Comparison of ENCODE assay signal across 9 cellular contexts in genomic region chr2:20525041-20526035, GRCh38.
A peak's percentile ranks its signal among the peaks of the same experiment; 100 is the strongest.
DNase-seq lines count a peak whose midpoint lies in the region; ATAC-seq and TF ChIP-seq lines count a peak whose summit lies in the region.
"Had no signal": no experiment of that assay in that cellular context is flagged by ENCODE, and none has a peak within 500 bp of the region (broad histone marks: within the 10 kb centered on the region; RNA-seq: fewer than 3 reads in every experiment).

No MANE protein-coding gene starts in this region.

- no peak overlapping the region for H3K27ac Mint-ChIP-seq in activated naive CD4-positive, alpha-beta T cell treated with anti-CD3 and anti-CD28 coated beads, Interleukin-2, amount 10 ng/mL, durations not matched to agents 7 days and 5 days

- H3K36me3 ChIP-seq in RWPE2 (ENCODE audit: low read depth) (no peaks in the 10 kb centered on the region), iPS-20b (ENCODE audit: insufficient read depth, low read depth, low read length) (no peaks in the 10 kb centered on the region), upper lobe of left lung (no peaks in the 10 kb centered on the region)

- peaks cover 29% of the 10 kb centered on the region for H3K27me3 Mint-ChIP-seq in activated naive CD4-positive, alpha-beta T cell treated with anti-CD3 and anti-CD28 coated beads, Interleukin-2, amount 10 ng/mL, durations not matched to agents 7 days and 5 days

- H3K27ac ChIP-seq in RWPE2 (ENCODE audit: poor library complexity, severe bottlenecking) (peak overlapping the region; percentile 7), iPS-20b (ENCODE audit: low read length) (no peak overlapping the region), upper lobe of left lung (peak overlapping the region; percentile 57 to 78 (median 70))

- no peaks in the 10 kb centered on the region for H3K36me3 Mint-ChIP-seq in activated naive CD4-positive, alpha-beta T cell treated with anti-CD3 and anti-CD28 coated beads, Interleukin-2, amount 10 ng/mL, durations not matched to agents 7 days and 5 days

- H3K4me1 Mint-ChIP-seq in activated naive CD4-positive, alpha-beta T cell treated with anti-CD3 and anti-CD28 coated beads, Interleukin-2, amount 10 ng/mL, durations not matched to agents 7 days and 5 days = no peaks in the 10 kb centered on the region
- H3K4me1 Mint-ChIP-seq: central memory CD8-positive, alpha-beta T cell had no signal

- ATAC-seq in GM18868 (IDR thresholded peaks at IDR 0.05; ENCODE audit: unreplicated experiment) = peak; percentile 92
- ATAC-seq in HG02973 (IDR thresholded peaks at IDR 0.05; ENCODE audit: unreplicated experiment) = peak; percentile 96
- peak; percentile 86 for ATAC-seq in RWPE2 (ENCODE audit: low read depth)
- peak; percentile 63 to 81 for ATAC-seq in upper lobe of left lung (ENCODE audit: low FRiP score in 2 of 2)

- TF ChIP-seq EP300 in upper lobe of left lung (IDR thresholded peaks at IDR 0.05) = peak in 1 of 4 donors; percentile 18

- H3K9me3 Mint-ChIP-seq in activated naive CD4-positive, alpha-beta T cell treated with anti-CD3 and anti-CD28 coated beads, Interleukin-2, amount 10 ng/mL, durations not matched to agents 7 days and 5 days = no peaks in the 10 kb centered on the region
- H3K9me3 Mint-ChIP-seq: central memory CD8-positive, alpha-beta T cell had no signal

- no peak for TF ChIP-seq POLR2A in upper lobe of left lung (IDR thresholded peaks at IDR 0.05)

- H3K4me1 ChIP-seq in RWPE2 (ENCODE audit: insufficient read depth, poor library complexity, severe bottlenecking) (peaks cover 10% of the 10 kb centered on the region), iPS-20b (ENCODE audit: insufficient read depth, low read length) (no peaks in the 10 kb centered on the region), upper lobe of left lung (peaks cover 19 to 25% (median 20%) of the 10 kb centered on the region in 4 donors)

- no peak overlapping the region for H3K4me3 Mint-ChIP-seq in activated naive CD4-positive, alpha-beta T cell treated with anti-CD3 and anti-CD28 coated beads, Interleukin-2, amount 10 ng/mL, durations not matched to agents 7 days and 5 days
- H3K4me3 Mint-ChIP-seq: central memory CD8-positive, alpha-beta T cell had no signal

- peak; percentile 61 for DNase-seq in AG08395 (ENCODE audit: low spot score)
- no peak for DNase-seq in RWPE2 (ENCODE audit: low spot score)
- peak in 1 of 2 donors; percentile 90 for DNase-seq in upper lobe of left lung
- no peak for DNase-seq in activated naive CD4-positive, alpha-beta T cell treated with anti-CD3 and anti-CD28 coated beads, Interleukin-2, amount 10 ng/mL, durations not matched to agents 7 days and 5 days
- no peak for DNase-seq in SW 1271 (lab: John Stamatoyannopoulos, UW)

- 67 to 86% methylated on average over 6 to 17 of the region's 17 CpGs for WGBS in upper lobe of left lung, 2 donors

- no peaks in the 10 kb centered on the region for H3K27me3 ChIP-seq in RWPE2 (ENCODE audit: insufficient read depth, poor library complexity, severe bottlenecking)
- no peaks in the 10 kb centered on the region for H3K27me3 ChIP-seq in iPS-20b (ENCODE audit: insufficient read depth, low read length)
- no peaks in the 10 kb centered on the region for H3K27me3 ChIP-seq in upper lobe of left lung

- H3K4me3 ChIP-seq in RWPE2 (ENCODE audit: severe bottlenecking) (no peak overlapping the region), iPS-20b (ENCODE audit: low read length) (no peak overlapping the region), upper lobe of left lung (no peak overlapping the region)

- H3K9me3 ChIP-seq in RWPE2 (ENCODE audit: severe bottlenecking) (no peaks in the 10 kb centered on the region), iPS-20b (ENCODE audit: insufficient read depth, low read depth, low read length) (no peaks in the 10 kb centered on the region), upper lobe of left lung (no peaks in the 10 kb centered on the region)

- CTCF ChIA-PET in activated naive CD4-positive, alpha-beta T cell treated with anti-CD3 and anti-CD28 coated beads, Interleukin-2, amount 10 ng/mL, durations not matched to agents 7 days and 5 days (lab: Charles Lee) = no interaction called here

- TF ChIP-seq CTCF in RWPE2 (IDR thresholded peaks at IDR 0.05; ENCODE audit: poor library complexity, severe bottlenecking) (no peak), upper lobe of left lung (IDR thresholded peaks at IDR 0.05) (peak in 4 of 6 experiments; percentile 15 to 44 (median 33))

- 0 out of 2 replicates have a peak overlapping the region, but pooled peaks have one; percentile 32 for H3K9ac ChIP-seq in iPS-20b (ENCODE audit: low read depth, low read length)
